2 cellular contexts compared by ENCODE assay signal in genomic region chr4:5001641-5002040, GRCh38. TPM values are rescaled to one million over a fixed set of nuclear protein-coding genes. Genes with fewer than 3 reads are reported as not detected.
"Had no signal": no experiment of that assay in that cellular context is flagged by ENCODE, and none has a peak within 500 bp of the region (broad histone marks: within the 10 kb centered on the region; RNA-seq: fewer than 3 reads in every experiment).

No MANE protein-coding gene starts in this region.

RNA-seq across cellular contexts. Expression of gene CYTL1, which starts 17.6 kb away (rescaled TPM):
- total RNA-seq: gastrocnemius medialis, myocyte had no signal
